In genomic region chr9:71766663-71767062, GRCh38 we compare ENCODE assay signal across 8 cellular contexts. TPM values are rescaled to one million over a fixed set of nuclear protein-coding genes. Genes with fewer than 3 reads are reported as not detected.
DNase-seq lines count a peak whose midpoint lies in the region; ATAC-seq and TF ChIP-seq lines count a peak whose summit lies in the region.

No MANE protein-coding gene starts in this region.

- H3K4me1 ChIP-seq in HUES64 (ENCODE audit: insufficient read depth, low read length) = peaks cover 55% of the 10 kb centered on the region
- H3K4me1 ChIP-seq in duodenal mucosa (ENCODE audit: control insufficient read depth in 1 of 2, insufficient read depth in 2 of 2, low read length in 2 of 2) = peaks cover 45 to 49% of the 10 kb centered on the region in 2 donors

- peak overlapping the region; percentile 99 for H3K4me3 Mint-ChIP-seq in neural crest cell

- TF ChIP-seq CTCF in GM13977 (IDR thresholded peaks at IDR 0.05; ENCODE audit: extremely low read depth, insufficient read depth, missing control alignments) = no peak
- no peak for TF ChIP-seq CTCF in neural crest cell (conservative IDR thresholded peaks at IDR 0.05)

- WGBS in HUES64 = 37% methylated on average over 4 of the region's 4 CpGs

- H3K9ac ChIP-seq in HUES64 (ENCODE audit: low read depth, low read length) = peak overlapping the region; percentile 94
- peak overlapping the region; percentile 83 to 85 for H3K9ac ChIP-seq in duodenal mucosa (ENCODE audit: low read depth in 1 of 2, low read length in 2 of 2)

- in situ Hi-C loops in GM13977 (cut with MboI; ENCODE audit: low pct_unique_long_range_greater_than_20kb, low sequenced_read_pairs, unreplicated experiment) = loop anchor here (25.0 kb wide), 1 partner anchor 479 kb away; no protein-coding TSS in a partner anchor

- H3K4me1 Mint-ChIP-seq in neural crest cell = peaks cover 51% of the 10 kb centered on the region

- H3K9me3 ChIP-seq in HUES64 (ENCODE audit: insufficient read depth, low read depth, low read length) (no peaks in the 10 kb centered on the region), duodenal mucosa (ENCODE audit: control insufficient read depth in 1 of 2, low read length in 2 of 2) (no peaks in the 10 kb centered on the region)

- DNase-seq in GM13977 (ENCODE audit: low spot score) (peak; percentile 35), neural crest cell (ENCODE audit: low read depth, low spot score) (no peak), anterior cingulate cortex (lab: John Stamatoyannopoulos, UW) (no peak), MV-4-11 (lab: John Stamatoyannopoulos, UW) (no peak), pons (ENCODE audit: low spot score) (no peak)

- H3K9me3 Mint-ChIP-seq in neural crest cell = no peaks in the 10 kb centered on the region

- H3K27me3 ChIP-seq in HUES64 (ENCODE audit: insufficient read depth, low read length) (peaks cover 9% of the 10 kb centered on the region; the same call in 1 of the 2 replicates), duodenal mucosa (ENCODE audit: control insufficient read depth in 1 of 2, insufficient read depth in 2 of 2, low read length in 2 of 2) (no peaks in the 10 kb centered on the region)

- no peak for ATAC-seq in HG02852 (IDR thresholded peaks at IDR 0.05; ENCODE audit: unreplicated experiment)

- H3K36me3 ChIP-seq in HUES64 (ENCODE audit: insufficient read depth, low read length) (no peaks in the 10 kb centered on the region), duodenal mucosa (ENCODE audit: control insufficient read depth in 1 of 2, insufficient read depth in 2 of 2, low read length in 2 of 2) (no peaks in the 10 kb centered on the region)

- H3K27ac ChIP-seq in HUES64 (ENCODE audit: low read depth, low read length) (no peak overlapping the region), duodenal mucosa (ENCODE audit: low read depth, low read length) (peak overlapping the region; percentile 53)

- peak overlapping the region; percentile 96 for H3K4me3 ChIP-seq in HUES64 (ENCODE audit: low read length)
- H3K4me3 ChIP-seq in duodenal mucosa (ENCODE audit: low read depth in 1 of 2, low read length in 2 of 2) = peak overlapping the region; percentile 94 to 99

- H3K36me3 Mint-ChIP-seq in neural crest cell (ENCODE audit: low read depth) = no peaks in the 10 kb centered on the region

- H3K27ac Mint-ChIP-seq in neural crest cell (ENCODE audit: unreplicated experiment) = no peak overlapping the region

- H3K27me3 Mint-ChIP-seq in neural crest cell (ENCODE audit: low read depth) = peaks cover 6% of the 10 kb centered on the region

RNA-seq across cellular contexts. Expression of gene CEMIP2, which starts 1.6 kb away (rescaled TPM):
- 56.8 TPM for polyA plus RNA-seq in HUES64 (2013, experiment 1 of 2)
- 57.7 TPM for polyA plus RNA-seq in HUES64 (2013, experiment 2 of 2)
- 90.2 and 94.4 TPM in 2 replicates for total RNA-seq in neural crest cell
